ENCODE assay signal across 7 cellular contexts in the genomic region with DNA sequence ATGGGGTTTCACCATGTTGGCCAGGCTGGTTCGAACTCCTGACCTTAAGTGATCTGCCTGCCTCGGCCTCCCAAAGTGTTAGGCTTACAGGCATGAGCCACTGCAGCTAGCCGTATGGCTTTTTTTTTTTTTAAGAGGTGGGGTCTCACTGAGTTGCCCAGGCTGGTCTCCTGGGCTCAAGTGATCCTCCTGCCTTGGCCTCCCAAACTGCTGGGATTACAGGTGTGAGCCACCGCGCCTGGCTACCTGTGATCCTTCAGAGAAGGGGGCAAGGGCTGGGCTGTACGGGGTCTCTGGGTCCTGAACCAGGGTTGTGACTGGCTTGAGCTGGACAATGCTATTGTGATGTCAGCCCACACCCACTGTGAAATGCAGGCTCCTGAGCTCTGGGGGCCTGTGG. TPM values are rescaled to one million over a fixed set of nuclear protein-coding genes. Genes with fewer than 3 reads are reported as not detected.
DNase-seq lines count a peak whose midpoint lies in the region; ATAC-seq and TF ChIP-seq lines count a peak whose summit lies in the region.

A gene with protein sequence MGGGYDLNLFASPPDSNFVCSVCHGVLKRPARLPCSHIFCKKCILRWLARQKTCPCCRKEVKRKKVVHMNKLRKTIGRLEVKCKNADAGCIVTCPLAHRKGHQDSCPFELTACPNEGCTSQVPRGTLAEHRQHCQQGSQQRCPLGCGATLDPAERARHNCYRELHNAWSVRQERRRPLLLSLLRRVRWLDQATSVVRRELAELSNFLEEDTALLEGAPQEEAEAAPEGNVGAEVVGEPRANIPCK (plus strand): TSS at position 397 of the 400 bp plus-strand sequence. CDS start 26 bp downstream, outside the sequence.

- no peak for TF ChIP-seq CTCF in HL-60 (IDR thresholded peaks at IDR 0.05; ENCODE audit: insufficient read depth, low read length)

- no peaks in the 10 kb centered on the region for H3K9me3 ChIP-seq in iPS-18c (ENCODE audit: control insufficient read depth, insufficient read depth, low read length)

- H3K36me3 Mint-ChIP-seq in activated T-helper 1 cell treated with anti-CD3 and anti-CD28 coated beads, Interleukin-12 subunit alpha, Interleukin-12 subunit beta, Interleukin-2, Interleukin-4 antibody, amounts not matched to agents 30 ng/mL and 10 ng/mL and 1 ng/mL, durations not matched to agents 14 hours and 24 hours and 36 hours (ENCODE audit: low read depth): peaks cover 33% of the 10 kb centered on the region

- no peaks in the 10 kb centered on the region for H3K9me3 Mint-ChIP-seq in activated T-helper 1 cell treated with anti-CD3 and anti-CD28 coated beads, Interleukin-12 subunit alpha, Interleukin-12 subunit beta, Interleukin-2, Interleukin-4 antibody, amounts not matched to agents 30 ng/mL and 10 ng/mL and 1 ng/mL, durations not matched to agents 14 hours and 24 hours and 36 hours
- no peaks in the 10 kb centered on the region for H3K9me3 Mint-ChIP-seq in stimulated activated naive CD8-positive, alpha-beta T cell treated with anti-CD3 and anti-CD28 coated beads, Interleukin-15, amount 100 ng/mL, for 72 hours

- no peak for DNase-seq in HL-60 (ENCODE audit: low read depth in 1 of 2, low spot score in 1 of 2)
- no peak for DNase-seq in activated T-helper 1 cell treated with anti-CD3 and anti-CD28 coated beads, Interleukin-12 subunit alpha, Interleukin-12 subunit beta, Interleukin-2, Interleukin-4 antibody, amounts not matched to agents 30 ng/mL and 10 ng/mL and 1 ng/mL, durations not matched to agents 14 hours and 24 hours and 36 hours (ENCODE audit: low spot score)
- DNase-seq in stimulated activated naive CD8-positive, alpha-beta T cell treated with anti-CD3 and anti-CD28 coated beads, Interleukin-15, amount 100 ng/mL, for 72 hours: no peak
- no peak for DNase-seq in SW 1271 (lab: John Stamatoyannopoulos, UW)
- DNase-seq in NCI-H2171 treated with DMSO at 0.1 percent for 48 hours (lab: John Stamatoyannopoulos, UW): no peak
- no peak for DNase-seq in COR-L47 (lab: John Stamatoyannopoulos, UW)

- peaks cover 25% of the 10 kb centered on the region for H3K4me1 Mint-ChIP-seq in activated T-helper 1 cell treated with anti-CD3 and anti-CD28 coated beads, Interleukin-12 subunit alpha, Interleukin-12 subunit beta, Interleukin-2, Interleukin-4 antibody, amounts not matched to agents 30 ng/mL and 10 ng/mL and 1 ng/mL, durations not matched to agents 14 hours and 24 hours and 36 hours (ENCODE audit: low read depth)
- H3K4me1 Mint-ChIP-seq in stimulated activated naive CD8-positive, alpha-beta T cell treated with anti-CD3 and anti-CD28 coated beads, Interleukin-15, amount 100 ng/mL, for 72 hours: peaks cover 59% of the 10 kb centered on the region

- peak within 1 kb of the TSS; percentile 100 for H3K4me3 Mint-ChIP-seq in activated T-helper 1 cell treated with anti-CD3 and anti-CD28 coated beads, Interleukin-12 subunit alpha, Interleukin-12 subunit beta, Interleukin-2, Interleukin-4 antibody, amounts not matched to agents 30 ng/mL and 10 ng/mL and 1 ng/mL, durations not matched to agents 14 hours and 24 hours and 36 hours
- peak within 1 kb of the TSS; percentile 94 to 98 for H3K4me3 Mint-ChIP-seq in stimulated activated naive CD8-positive, alpha-beta T cell treated with anti-CD3 and anti-CD28 coated beads, Interleukin-15, amount 100 ng/mL, for 72 hours

- H3K27ac ChIP-seq in HL-60 (replicated peaks): peak within 1 kb of the TSS; percentile 94

- H3K4me3 ChIP-seq in HL-60 (replicated peaks; ENCODE audit: insufficient read depth, low read length) (peak within 1 kb of the TSS; percentile 91), iPS-18c (ENCODE audit: insufficient read depth, low read depth, low read length) (peak within 1 kb of the TSS; percentile 87)

- peak within 1 kb of the TSS; percentile 94 for H3K27ac Mint-ChIP-seq in activated T-helper 1 cell treated with anti-CD3 and anti-CD28 coated beads, Interleukin-12 subunit alpha, Interleukin-12 subunit beta, Interleukin-2, Interleukin-4 antibody, amounts not matched to agents 30 ng/mL and 10 ng/mL and 1 ng/mL, durations not matched to agents 14 hours and 24 hours and 36 hours
- H3K27ac Mint-ChIP-seq in stimulated activated naive CD8-positive, alpha-beta T cell treated with anti-CD3 and anti-CD28 coated beads, Interleukin-15, amount 100 ng/mL, for 72 hours: peak within 1 kb of the TSS; percentile 98

- intact Hi-C loops in activated T-helper 1 cell treated with anti-CD3 and anti-CD28 coated beads, Interleukin-12 subunit alpha, Interleukin-12 subunit beta, Interleukin-2, Interleukin-4 antibody, amounts not matched to agents 30 ng/mL and 10 ng/mL and 1 ng/mL, durations not matched to agents 14 hours and 24 hours and 36 hours (cut with micrococcal nuclease): no loop called here

- H3K27me3 Mint-ChIP-seq in activated T-helper 1 cell treated with anti-CD3 and anti-CD28 coated beads, Interleukin-12 subunit alpha, Interleukin-12 subunit beta, Interleukin-2, Interleukin-4 antibody, amounts not matched to agents 30 ng/mL and 10 ng/mL and 1 ng/mL, durations not matched to agents 14 hours and 24 hours and 36 hours (ENCODE audit: insufficient read depth): no peaks in the 10 kb centered on the region
- no peaks in the 10 kb centered on the region for H3K27me3 Mint-ChIP-seq in stimulated activated naive CD8-positive, alpha-beta T cell treated with anti-CD3 and anti-CD28 coated beads, Interleukin-15, amount 100 ng/mL, for 72 hours

- no peaks in the 10 kb centered on the region for H3K27me3 ChIP-seq in HL-60 (ENCODE audit: insufficient read depth, poor library complexity, severe bottlenecking)

- ATAC-seq in stimulated activated naive CD8-positive, alpha-beta T cell treated with anti-CD3 and anti-CD28 coated beads, Interleukin-15, amount 100 ng/mL, for 72 hours: no peak

RNA-seq across cellular contexts. Expression of the gene that starts here (rescaled TPM):
- 0.70 and 0.93 TPM in 2 replicates for total RNA-seq in activated T-helper 1 cell treated with anti-CD3 and anti-CD28 coated beads, Interleukin-12 subunit alpha, Interleukin-12 subunit beta, Interleukin-2, Interleukin-4 antibody, amounts not matched to agents 30 ng/mL and 10 ng/mL and 1 ng/mL, durations not matched to agents 14 hours and 24 hours and 36 hours
